8 cellular contexts compared by ENCODE assay signal in genomic region chr3:158570999-158571702, GRCh38. TPM values are rescaled to one million over a fixed set of nuclear protein-coding genes. Genes with fewer than 3 reads are reported as not detected.
DNase-seq lines count a peak whose midpoint lies in the region; ATAC-seq and TF ChIP-seq lines count a peak whose summit lies in the region.

MLF1 (plus strand) TSS chr3:158571194; CDS start chr3:158571301, 107 bp downstream.

- peak within 1 kb of the TSS; percentile 97 for H3K4me2 ChIP-seq in PC-3 (ENCODE audit: low read length)

- H3K27me3 ChIP-seq in CD4-positive, alpha-beta T cell (ENCODE audit: control insufficient read depth, insufficient read depth, low read length) = peaks cover 18% of the 10 kb centered on the region
- H3K27me3 ChIP-seq in PC-3 (ENCODE audit: low read length) = no peaks in the 10 kb centered on the region

- H3F3A ChIP-seq in PC-3 (ENCODE audit: low read length, unreplicated experiment) = no peaks in the 10 kb centered on the region

- H3K9me2 ChIP-seq in PC-3 (replicated peaks; ENCODE audit: low read length) = no peaks in the 10 kb centered on the region

- H3K36me3 ChIP-seq in PC-3 (ENCODE audit: low read depth, low read length) = no peaks in the 10 kb centered on the region
- no peaks in the 10 kb centered on the region for H3K36me3 ChIP-seq in mucosa of descending colon (ENCODE audit: low read depth)

- ATAC-seq in CD4-positive, alpha-beta T cell (ENCODE audit: poor library complexity) = peak; percentile 96
- ATAC-seq in GM21360 (IDR thresholded peaks at IDR 0.05; ENCODE audit: unreplicated experiment) (peak; percentile 100), PC-3 (peak; percentile 97), esophagus mucosa (peak; percentile 100), mucosa of descending colon (peak; percentile 100)

- peaks cover 59% of the 10 kb centered on the region for H3K27me3 Mint-ChIP-seq in CD4-positive, alpha-beta T cell

- H3K27ac Mint-ChIP-seq in CD4-positive, alpha-beta T cell = peak within 1 kb of the TSS; percentile 77

- H3K9ac ChIP-seq in PC-3 (ENCODE audit: low read length) = peak within 1 kb of the TSS; percentile 72

- H3K4me3 ChIP-seq in PC-3 (ENCODE audit: low read length) = peak within 1 kb of the TSS; percentile 79
- H3K4me3 ChIP-seq in mucosa of descending colon = peak within 1 kb of the TSS; percentile 3

- CTCF ChIA-PET in CD4-positive, alpha-beta T cell (lab: Charles Lee) = interaction anchor here (2.0 kb wide), 1 partner anchor 73 kb away, joined by 8 read pairs; the partner anchor contains the start of gene GFM1
- CTCF ChIA-PET in PC-3 (lab: Charles Lee) = interaction anchor here (0.5 to 1.0 kb wide), 4 partner anchors 28 to 223 kb away, joined by 3 to 9 read pairs (median 4); partner anchors contain the start of gene GFM1

- H3K4me1 ChIP-seq in PC-3 (ENCODE audit: insufficient read depth, low read length) = peaks cover 5% of the 10 kb centered on the region; the same call in 1 of the 2 replicates
- no peaks in the 10 kb centered on the region for H3K4me1 ChIP-seq in mucosa of descending colon (ENCODE audit: low read depth)

- BruUV-seq in PC-3 (replicated peaks; lab: Mats Ljungman, UMichigan) = no TSS peak

- H3K27ac ChIP-seq in CD4-positive, alpha-beta T cell (ENCODE audit: low read depth, low read length) = no peak within 1 kb of the TSS
- H3K27ac ChIP-seq in PC-3 (ENCODE audit: low read length) = peak within 1 kb of the TSS; percentile 46

- POLR2A ChIA-PET in CD4-positive, alpha-beta T cell (lab: Charles Lee) = interaction anchor here (0.5 to 1.7 kb wide), 3 partner anchors 12 to 73 kb away, joined by 3 to 11 read pairs (median 3); partner anchors contain the start of gene GFM1
- POLR2A ChIA-PET in PC-3 (lab: Charles Lee; ENCODE audit: unreplicated experiment) = interaction anchor here (0.5 to 0.8 kb wide), 4 partner anchors 73 to 1411 kb away, joined by 3 read pairs; partner anchors contain the start of gene GFM1

- peak; percentile 56 to 81 (median 67) for DNase-seq in CD4-positive, alpha-beta T cell
- DNase-seq in HS-5 (ENCODE audit: low read depth) (peak; percentile 74), PC-3 (peak; percentile 94), activated T-helper 1 cell treated with Interleukin-2 at 50 U/mL for 16 hours (ENCODE audit: low read depth) (peak; percentile 59), mucosa of descending colon (peak; percentile 94 to 97 (median 97))
- peak; percentile 72 to 79 for DNase-seq in stimulated activated CD8-positive, alpha-beta memory T cell treated with anti-CD3 and anti-CD28 coated beads, Interleukin-15, amount 100 ng/mL, for 48 hours (ENCODE audit: low read depth in 2 of 2)

- TF ChIP-seq CTCF in CD4-positive, alpha-beta T cell (IDR thresholded peaks at IDR 0.05) = no peak
- no peak for TF ChIP-seq CTCF in PC-3 (conservative IDR thresholded peaks at IDR 0.05; ENCODE audit: low read depth, low read length)
- TF ChIP-seq CTCF in mucosa of descending colon (IDR thresholded peaks at IDR 0.05) = no peak

- peaks cover 3% of the 10 kb centered on the region for H3K9me3 Mint-ChIP-seq in CD4-positive, alpha-beta T cell

- H3K36me3 Mint-ChIP-seq in CD4-positive, alpha-beta T cell (ENCODE audit: low read depth) = no peaks in the 10 kb centered on the region

- intact Hi-C loops in CD4-positive, alpha-beta T cell (cut with DNase I, micrococcal nuclease) = no loop called here
- intact Hi-C loops in PC-3 (cut with micrococcal nuclease) = loop anchor here (5.0 kb wide), 1 partner anchor 71 kb away; the partner anchor contains the start of gene GFM1
- intact Hi-C loops in mucosa of descending colon (cut with DNase I, micrococcal nuclease) = no loop called here

- no peaks in the 10 kb centered on the region for H3K9me3 ChIP-seq in CD4-positive, alpha-beta T cell (ENCODE audit: control insufficient read depth, low read length)
- H3K9me3 ChIP-seq in PC-3 (ENCODE audit: low read length) = no peaks in the 10 kb centered on the region
- no peaks in the 10 kb centered on the region for H3K9me3 ChIP-seq in mucosa of descending colon

- no peaks in the 10 kb centered on the region for H3K79me2 ChIP-seq in PC-3 (ENCODE audit: low read length)

- H3K4me1 Mint-ChIP-seq in CD4-positive, alpha-beta T cell (ENCODE audit: low read depth) = peaks cover 11% of the 10 kb centered on the region

- H2AFZ ChIP-seq in PC-3 (ENCODE audit: low read length) = peak within 1 kb of the TSS; percentile 98

- peak within 1 kb of the TSS; percentile 89 for H3K4me3 Mint-ChIP-seq in CD4-positive, alpha-beta T cell

- 0 out of 2 replicates have a peak, but pooled peaks cover 4% of the 10 kb centered on the region for H4K20me1 ChIP-seq in PC-3 (ENCODE audit: low read length)

RNA-seq across cellular contexts. Expression of gene MLF1, which starts in this region (rescaled TPM):
- total RNA-seq in CD4-positive, alpha-beta T cell = 10 to 100 TPM; 13.7 to 14.7 TPM
- total RNA-seq in PC-3 (2014; rRNA removed) (11.9 and 15.6 TPM in 2 replicates), esophagus mucosa (2.6 TPM), mucosa of descending colon (1 to 10 TPM; 3.1 to 8.1 (median 3.6) TPM)
